ENCODE assay signal across 8 cellular contexts in the genomic region with DNA sequence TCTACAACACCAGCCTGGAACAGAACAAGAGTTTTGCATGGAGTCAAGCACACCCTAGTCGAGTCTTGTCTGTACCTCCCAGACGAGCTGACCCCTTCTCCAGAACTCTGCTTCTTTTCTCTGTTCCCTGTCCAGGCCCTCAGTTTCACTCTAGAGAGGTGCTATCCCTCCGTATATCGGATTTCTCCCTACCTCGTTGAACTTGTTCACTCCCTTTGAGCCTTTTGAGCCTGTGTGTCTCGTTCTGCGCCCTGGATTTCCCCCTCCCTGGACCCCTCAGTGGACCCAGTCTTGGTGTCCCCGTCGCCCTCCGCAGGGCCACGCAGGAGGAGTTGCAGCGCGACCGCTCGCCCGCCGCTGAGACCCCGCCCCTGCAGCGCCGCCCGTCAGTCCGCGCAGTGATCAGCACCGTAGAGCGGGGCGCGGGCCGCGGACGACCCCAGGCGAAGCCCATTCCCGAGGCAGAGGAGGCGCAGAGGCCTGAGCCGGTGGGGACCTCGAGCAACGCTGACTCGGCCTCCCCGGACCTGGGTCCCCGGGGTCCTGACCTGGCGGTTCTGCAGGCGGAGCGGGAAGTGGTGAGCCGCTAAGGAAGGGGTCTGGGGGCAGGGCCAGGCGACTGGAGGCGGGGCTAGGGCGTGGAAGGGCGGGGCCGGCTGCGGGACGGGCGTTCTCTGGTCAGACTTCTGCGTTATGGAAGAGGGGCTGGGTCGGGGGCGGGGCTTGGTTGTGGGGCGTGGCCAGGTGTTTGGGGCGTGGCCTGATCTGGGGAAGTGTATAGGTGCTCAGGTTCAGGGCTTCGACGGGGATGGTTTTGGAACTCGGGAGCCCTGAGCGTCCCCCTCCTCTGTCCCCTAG. TPM values are rescaled to one million over a fixed set of nuclear protein-coding genes. Genes with fewer than 3 reads are reported as not detected.
A peak's percentile ranks its signal among the peaks of the same experiment; 100 is the strongest.
DNase-seq lines count a peak whose midpoint lies in the region; ATAC-seq and TF ChIP-seq lines count a peak whose summit lies in the region.

No MANE protein-coding gene starts in this region.

- CTCF ChIA-PET in PC-9 (lab: Charles Lee) = no interaction called here

- peaks cover 4 to 7% of the 10 kb centered on the region in 2 donors for H3K36me3 Mint-ChIP-seq in activated T-cell treated with anti-CD3 and anti-CD28 coated beads, Interleukin-2, amount 50 U/mL, for 72 hours (ENCODE audit: insufficient read depth in 2 of 2)
- no peaks in the 10 kb centered on the region for H3K36me3 Mint-ChIP-seq in osteocyte (ENCODE audit: unreplicated experiment)

- peaks cover 74% of the 10 kb centered on the region; the same call in 1 of the 2 replicates for H3F3A ChIP-seq in PC-9 (ENCODE audit: insufficient read depth, low read depth)

- TF ChIP-seq CTCF in Peyer's patch (IDR thresholded peaks at IDR 0.05) (no peak), fibroblast of villous mesenchyme (IDR thresholded peaks at IDR 0.05; ENCODE audit: insufficient read depth, low read depth, low read length) (no peak), osteocyte (IDR thresholded peaks at IDR 0.05) (no peak), tibial artery (IDR thresholded peaks at IDR 0.05) (no peak), PC-9 (conservative IDR thresholded peaks at IDR 0.05) (no peak)

- H4K20me1 ChIP-seq in PC-9 (ENCODE audit: insufficient read depth) = peaks cover 10% of the 10 kb centered on the region; the same call in 1 of the 2 replicates

- no peaks in the 10 kb centered on the region for H3K9me2 ChIP-seq in PC-9 (ENCODE audit: insufficient read depth)

- H3K4me1 Mint-ChIP-seq in activated T-cell treated with anti-CD3 and anti-CD28 coated beads, Interleukin-2, amount 50 U/mL, for 72 hours (ENCODE audit: low read depth) = peaks cover 24% of the 10 kb centered on the region
- H3K4me1 Mint-ChIP-seq in osteocyte (ENCODE audit: unreplicated experiment) = peaks cover 20% of the 10 kb centered on the region

- POLR2A ChIA-PET in PC-9 (lab: Charles Lee; ENCODE audit: unreplicated experiment) = interaction anchor here (0.5 to 0.9 kb wide), 2 partner anchors 13 to 24 kb away, joined by 7 to 19 read pairs; no protein-coding TSS in a partner anchor

- ATAC-seq in GM18867 (IDR thresholded peaks at IDR 0.05; ENCODE audit: unreplicated experiment) = peak; percentile 61
- ATAC-seq in activated T-cell treated with anti-CD3 and anti-CD28 coated beads, Interleukin-2, amount 50 U/mL, for 72 hours (replicated peaks in 1 of 2) = peak; percentile 85

- H3K9me3 ChIP-seq in Peyer's patch = peaks cover 0 to 21% (median 0%) of the 10 kb centered on the region in 4 donors
- H3K9me3 ChIP-seq in tibial artery = no peaks in the 10 kb centered on the region
- H3K9me3 ChIP-seq in PC-9 (ENCODE audit: insufficient read depth, low read depth) = no peaks in the 10 kb centered on the region

- H3K27ac Mint-ChIP-seq in activated T-cell treated with anti-CD3 and anti-CD28 coated beads, Interleukin-2, amount 50 U/mL, for 72 hours = no peak overlapping the region
- no peak overlapping the region for H3K27ac Mint-ChIP-seq in osteocyte (ENCODE audit: unreplicated experiment)

- intact Hi-C loops in tibial artery (cut with DNase I; ENCODE audit: low total_unique reads) (no loop called here), PC-9 (cut with micrococcal nuclease; ENCODE audit: unreplicated experiment) (no loop called here)

- H3K4me3 ChIP-seq in Peyer's patch = peak overlapping the region; percentile 37 to 62 (median 60)
- H3K4me3 ChIP-seq in fibroblast of villous mesenchyme (ENCODE audit: low read depth, low read length) = peak overlapping the region; percentile 68
- H3K4me3 ChIP-seq in tibial artery = peak overlapping the region; percentile 24 to 53
- no peak overlapping the region for H3K4me3 ChIP-seq in PC-9

- DNase-seq in HT-29 (ENCODE audit: low spot score) = peak; percentile 77
- peak; percentile 76 to 97 (median 94) for DNase-seq in Peyer's patch
- peak; percentile 93 to 96 for DNase-seq in activated T-cell treated with anti-CD3 and anti-CD28 coated beads, Interleukin-2, amount 50 U/mL, for 72 hours
- DNase-seq in fibroblast of villous mesenchyme (ENCODE audit: low read depth) = peak; percentile 73
- DNase-seq in osteocyte (ENCODE audit: extremely low spot score, unreplicated experiment) = peak; percentile 87
- DNase-seq in tibial artery = no peak
- DNase-seq in PC-9 = no peak

- peaks cover 56% of the 10 kb centered on the region for H3K27me3 Mint-ChIP-seq in activated T-cell treated with anti-CD3 and anti-CD28 coated beads, Interleukin-2, amount 50 U/mL, for 72 hours (ENCODE audit: low read depth)
- peaks cover 67% of the 10 kb centered on the region for H3K27me3 Mint-ChIP-seq in osteocyte (ENCODE audit: unreplicated experiment)

- H3K79me2 ChIP-seq in PC-9 (ENCODE audit: low read depth) = peaks cover 10% of the 10 kb centered on the region; the same call in 1 of the 2 replicates

- H3K4me1 ChIP-seq in Peyer's patch (peaks cover 0 to 24% (median 9%) of the 10 kb centered on the region in 4 donors), tibial artery (peaks cover 0 to 29% (median 19%) of the 10 kb centered on the region in 4 donors), PC-9 (replicated peaks; ENCODE audit: insufficient read depth) (peaks cover 9% of the 10 kb centered on the region)

- TF ChIP-seq POLR2A in Peyer's patch (IDR thresholded peaks at IDR 0.05) = peak; percentile 28 to 57

- peaks cover 0 to 7% of the 10 kb centered on the region in 2 donors for H3K27me3 ChIP-seq in Peyer's patch
- peaks cover 21 to 92% of the 10 kb centered on the region in 2 donors for H3K27me3 ChIP-seq in tibial artery
- no peaks in the 10 kb centered on the region for H3K27me3 ChIP-seq in PC-9 (ENCODE audit: insufficient read depth, low read depth)

- peak overlapping the region; percentile 52 to 89 (median 68) for H3K27ac ChIP-seq in Peyer's patch
- H3K27ac ChIP-seq in tibial artery = no peak overlapping the region
- H3K27ac ChIP-seq in PC-9 = no peak overlapping the region

- H3K9me3 Mint-ChIP-seq in activated T-cell treated with anti-CD3 and anti-CD28 coated beads, Interleukin-2, amount 50 U/mL, for 72 hours = peaks cover 0 to 3% of the 10 kb centered on the region in 2 donors
- H3K9me3 Mint-ChIP-seq in osteocyte (ENCODE audit: unreplicated experiment) = no peaks in the 10 kb centered on the region

- H3K36me3 ChIP-seq in Peyer's patch (no peaks in the 10 kb centered on the region), tibial artery (no peaks in the 10 kb centered on the region), PC-9 (ENCODE audit: low read depth) (peaks cover 10% of the 10 kb centered on the region; the same call in 1 of the 2 replicates)

- H3K4me3 Mint-ChIP-seq in activated T-cell treated with anti-CD3 and anti-CD28 coated beads, Interleukin-2, amount 50 U/mL, for 72 hours = peak overlapping the region; percentile 83 to 91
- H3K4me3 Mint-ChIP-seq in osteocyte (ENCODE audit: unreplicated experiment) = peak overlapping the region; percentile 67

- H2AFZ ChIP-seq in PC-9 = no peak overlapping the region

- no peak overlapping the region for H3K4me2 ChIP-seq in PC-9

- no TSS peak for BruUV-seq in PC-9 (replicated peaks; lab: Mats Ljungman, UMichigan)

RNA-seq across cellular contexts. Expression of gene EPS8L1, which starts 5.5 kb away (rescaled TPM):
- total RNA-seq in HT-29 (2014; rRNA removed; shearing (Covaris generic)) = 543 and 612 TPM in 2 replicates
- total RNA-seq in Peyer's patch (10 to 100 TPM in 3 of 4 donors, 1 to 10 TPM in 1; 5.0 to 43.8 (median 23.1) TPM), fibroblast of villous mesenchyme (1.3 and 2.2 TPM in 2 replicates), osteocyte (4.5 and 7.0 TPM in 2 replicates), PC-9 (2021) (111 and 162 TPM in 2 replicates)
- total RNA-seq in activated T-cell treated with anti-CD3 and anti-CD28 coated beads, Interleukin-2, amount 50 U/mL, for 72 hours = 1 to 10 TPM; 3.8 to 5.3 TPM

RNA-seq across cellular contexts. Expression of gene RDH13, which starts 18.2 kb away (rescaled TPM):
- 107 and 119 TPM in 2 replicates for total RNA-seq in HT-29 (2014; rRNA removed; shearing (Covaris generic))
- 10 to 100 TPM; 21.5 to 84.2 (median 49.0) TPM for total RNA-seq in Peyer's patch
- total RNA-seq in activated T-cell treated with anti-CD3 and anti-CD28 coated beads, Interleukin-2, amount 50 U/mL, for 72 hours = 10 to 100 TPM; 11.5 to 13.8 TPM
- total RNA-seq in fibroblast of villous mesenchyme = 9.0 and 9.1 TPM in 2 replicates
- 13.0 and 15.1 TPM in 2 replicates for total RNA-seq in osteocyte
- total RNA-seq in PC-9 (2021) = 39.8 and 42.1 TPM in 2 replicates

RNA-seq across cellular contexts. Expression of gene PPP1R12C, which starts 36.3 kb away (rescaled TPM):
- total RNA-seq in HT-29 (2014; rRNA removed; shearing (Covaris generic)) = 227 and 261 TPM in 2 replicates
- total RNA-seq in Peyer's patch (100 to 1,000 TPM; 113 to 512 (median 193) TPM), fibroblast of villous mesenchyme (49.7 and 69.9 TPM in 2 replicates), osteocyte (123 and 135 TPM in 2 replicates), PC-9 (2021) (110 and 114 TPM in 2 replicates)
- 10 to 100 TPM; 65.7 to 71.6 TPM for total RNA-seq in activated T-cell treated with anti-CD3 and anti-CD28 coated beads, Interleukin-2, amount 50 U/mL, for 72 hours

RNA-seq across cellular contexts. Expression of gene GP6, which starts 43.1 kb away (rescaled TPM):
- total RNA-seq in HT-29 (2014; rRNA removed; shearing (Covaris generic)) = 0.05 TPM in 1 of 2 replicates, not detected in the other
- total RNA-seq in Peyer's patch (under 1 TPM in 1 of 4 donors, not detected in 3; 0.57 TPM), fibroblast of villous mesenchyme (not detected in 2 replicates), osteocyte (0.32 TPM in 1 of 2 replicates, not detected in the other), PC-9 (2021) (0.76 and 1.3 TPM in 2 replicates)
- under 1 TPM; 0.24 to 0.39 TPM for total RNA-seq in activated T-cell treated with anti-CD3 and anti-CD28 coated beads, Interleukin-2, amount 50 U/mL, for 72 hours

Comparison
In these comparisons a context has a peak if more than half of its experiments do, and no peak if none do; other contexts are left out.
1. DNase-seq: peak in HT-29 (single experiment), Peyer's patch (3 of 3), activated T-cell treated with anti-CD3 and anti-CD28 coated beads, Interleukin-2, amount 50 U/mL, for 72 hours (2 of 2), fibroblast of villous mesenchyme (single experiment) and osteocyte (single experiment); none in tibial artery (0 of 2) and PC-9 (0 of 2).
2. H3K27ac ChIP-seq: peak in Peyer's patch (4 of 4); none in tibial artery (0 of 2) and PC-9 (single experiment).